8 cellular contexts compared by ENCODE assay signal in genomic region chr14:99946652-99947489, GRCh38.
DNase-seq lines count a peak whose midpoint lies in the region; ATAC-seq and TF ChIP-seq lines count a peak whose summit lies in the region.

No MANE protein-coding gene starts in this region.

- peaks cover 0 to 17% (median 5%) of the 10 kb centered on the region in 11 experiments; a peak in 8 of 22 replicates for H4K20me1 ChIP-seq in BLaER1 treated with 17β-estradiol and CSF1 and Interleukin-3, amounts not matched to agents 10 nM and 100 nM

- H3K36me3 ChIP-seq in BLaER1 treated with 17β-estradiol and CSF1 and Interleukin-3, amounts not matched to agents 10 nM and 100 nM, result no peaks in the 10 kb centered on the region

- H3K27me3 ChIP-seq in BLaER1 treated with 17β-estradiol and CSF1 and Interleukin-3, amounts not matched to agents 10 nM and 100 nM, result peaks cover 13 to 50% (median 41%) of the 10 kb centered on the region in 11 experiments

- H3K4me3 ChIP-seq in BLaER1 treated with 17β-estradiol and CSF1 and Interleukin-3, amounts not matched to agents 10 nM and 100 nM, result peak overlapping the region in 5 of 10 experiments; percentile 17 to 47 (median 28); a peak in 5 of 20 replicates
- H3K4me3 ChIP-seq in WI38 (ENCODE audit: low read depth, low read length), result no peak overlapping the region
- no peak overlapping the region for H3K4me3 ChIP-seq in cardiac fibroblast (replicated peaks in 1 of 2; ENCODE audit: low read depth in 2 of 2, low read length in 2 of 2)

- peaks cover 17 to 40% (median 30%) of the 10 kb centered on the region in 10 experiments for H3K4me1 ChIP-seq in BLaER1 treated with 17β-estradiol and CSF1 and Interleukin-3, amounts not matched to agents 10 nM and 100 nM

- TF ChIP-seq CTCF in WI38 (IDR thresholded peaks at IDR 0.05; ENCODE audit: low read depth, low read length) (peak; percentile 95), cardiac fibroblast (IDR thresholded peaks at IDR 0.05; ENCODE audit: low read depth, low read length) (peak; percentile 92)

- ATAC-seq in GM19455 (IDR thresholded peaks at IDR 0.05; ENCODE audit: unreplicated experiment) (peak; percentile 70), HG02973 (IDR thresholded peaks at IDR 0.05; ENCODE audit: unreplicated experiment) (no peak)

- no peaks in the 10 kb centered on the region for H3K9me3 ChIP-seq in BLaER1 treated with 17β-estradiol and CSF1 and Interleukin-3, amounts not matched to agents 10 nM and 100 nM (replicated peaks in 1 of 11)

- H3K4me2 ChIP-seq in BLaER1 treated with 17β-estradiol and CSF1 and Interleukin-3, amounts not matched to agents 10 nM and 100 nM, result peak overlapping the region; percentile 57 to 93 (median 78)

- no peak overlapping the region for H3K27ac ChIP-seq in BLaER1 treated with 17β-estradiol and CSF1 and Interleukin-3, amounts not matched to agents 10 nM and 100 nM

- DNase-seq in KBM-7 (peak; percentile 64), cardiac fibroblast (ENCODE audit: low read depth in 2 of 2) (peak; percentile 14 to 21), lung microvascular endothelial cell (ENCODE audit: low read depth in 2 of 2) (peak; percentile 21 to 43)
- DNase-seq in stimulated activated CD8-positive, alpha-beta memory T cell treated with anti-CD3 and anti-CD28 coated beads, Interleukin-7, amount 100 ng/mL, for 24 hours (ENCODE audit: low read depth), result peak; percentile 25

- peak overlapping the region in 3 of 11 experiments; percentile 5 to 41 (median 16); a peak in 3 of 22 replicates for H3K9ac ChIP-seq in BLaER1 treated with 17β-estradiol and CSF1 and Interleukin-3, amounts not matched to agents 10 nM and 100 nM

- in situ Hi-C loops in KBM-7 (cut with MboI; ENCODE audit: low pct_unique_long_range_greater_than_20kb, low sequenced_read_pairs), result no loop called here
